8 cellular contexts compared by ENCODE assay signal in the genomic region with DNA sequence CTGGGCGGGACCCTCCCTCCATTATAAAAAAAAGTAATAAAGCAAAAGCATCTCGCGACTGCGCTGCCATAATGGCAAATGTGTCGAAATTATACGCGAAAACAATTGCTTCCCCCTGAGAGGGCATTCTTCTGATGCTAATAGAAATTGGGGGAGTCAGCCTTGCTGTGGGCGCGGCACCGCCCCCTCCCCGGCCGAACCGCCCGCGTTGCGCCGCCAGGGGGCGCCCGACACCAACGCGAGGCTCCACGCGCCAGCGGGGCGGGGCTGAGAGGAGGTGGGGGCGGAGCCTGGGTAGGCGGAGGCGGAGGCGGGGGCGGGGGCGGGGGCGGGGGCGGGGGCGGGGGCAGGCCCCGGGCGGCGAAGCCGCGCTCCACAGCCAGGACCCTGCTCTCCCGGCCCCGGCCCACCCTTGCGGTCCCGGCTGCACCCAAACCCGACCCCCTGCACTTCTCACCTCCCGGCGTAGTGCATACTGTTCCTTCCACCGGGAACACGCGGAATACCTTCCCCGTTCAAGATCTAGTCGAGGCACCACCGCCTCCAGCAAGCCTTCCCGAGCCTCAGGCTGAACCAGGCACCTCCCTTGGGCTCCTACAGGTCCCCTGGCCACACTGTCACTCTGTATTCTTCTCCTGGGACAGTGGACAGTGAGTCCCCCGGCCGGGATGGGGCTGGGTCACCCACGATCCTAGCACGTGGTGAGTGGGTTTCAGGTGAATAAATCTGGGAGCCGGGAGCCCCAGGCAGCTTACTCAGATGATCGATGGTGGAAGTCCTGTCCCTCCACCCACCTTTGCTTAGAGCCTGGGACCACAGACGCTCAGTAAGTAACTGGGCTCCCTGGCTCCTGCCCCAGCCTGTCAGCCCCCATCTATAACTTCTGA. TPM values are rescaled to one million over a fixed set of nuclear protein-coding genes. Genes with fewer than 3 reads are reported as not detected.
DNase-seq lines count a peak whose midpoint lies in the region; ATAC-seq and TF ChIP-seq lines count a peak whose summit lies in the region.

No MANE protein-coding gene starts in this region.

- WGBS in esophagus squamous epithelium, 2 donors, result 2 to 10% methylated on average over 4 to 29 of the region's 60 CpGs

- H3K36me3 ChIP-seq in esophagus squamous epithelium (no peaks in the 10 kb centered on the region), muscle layer of colon (ENCODE audit: insufficient read depth, low read length) (no peaks in the 10 kb centered on the region)

- no peaks in the 10 kb centered on the region for H3K9me3 ChIP-seq in esophagus squamous epithelium
- no peaks in the 10 kb centered on the region for H3K9me3 ChIP-seq in muscle layer of colon (ENCODE audit: low read length)

- TF ChIP-seq CTCF in GM10266 (IDR thresholded peaks at IDR 0.05; ENCODE audit: control insufficient read depth, insufficient read depth, low read depth, missing control alignments) (peak; percentile 99), esophagus squamous epithelium (IDR thresholded peaks at IDR 0.05) (peak; percentile 70 to 99 (median 96))

- no peaks in the 10 kb centered on the region for H3K9me3 Mint-ChIP-seq in activated T-cell treated with anti-CD3 and anti-CD28 coated beads, Interleukin-2, amount 50 U/mL, for 4 hours

- H3K4me3 ChIP-seq in esophagus squamous epithelium, result peak overlapping the region; percentile 38 to 64 (median 58)
- H3K4me3 ChIP-seq in muscle layer of colon (ENCODE audit: low read depth in 1 of 2, low read length in 2 of 2), result peak overlapping the region; percentile 34 to 82

- DNase-seq in GM10266 (ENCODE audit: extremely low spot score) (peak; percentile 92), OCI-M1 (lab: John Stamatoyannopoulos, UW) (peak; percentile 79), esophagus squamous epithelium (lab: John Stamatoyannopoulos, UW) (no peak)
- DNase-seq in activated T-cell treated with anti-CD3 and anti-CD28 coated beads, Interleukin-2, amount 50 U/mL, for 4 hours, result peak; percentile 90
- DNase-seq in stimulated activated CD8-positive, alpha-beta memory T cell treated with anti-CD3 and anti-CD28 coated beads, Interleukin-4, amount 100 ng/mL, for 48 hours, result peak; percentile 90

- no peaks in the 10 kb centered on the region for H3K36me3 Mint-ChIP-seq in activated T-cell treated with anti-CD3 and anti-CD28 coated beads, Interleukin-2, amount 50 U/mL, for 4 hours (ENCODE audit: insufficient read depth)

- peak overlapping the region; percentile 35 to 84 (median 70) for H3K27ac ChIP-seq in esophagus squamous epithelium
- peak overlapping the region; percentile 21 for H3K27ac ChIP-seq in muscle layer of colon (ENCODE audit: low read depth, low read length)

- ATAC-seq in HG03135 (IDR thresholded peaks at IDR 0.05; ENCODE audit: unreplicated experiment) (peak; percentile 46), GM19455 (IDR thresholded peaks at IDR 0.05; ENCODE audit: unreplicated experiment) (no peak)
- ATAC-seq in activated T-cell treated with anti-CD3 and anti-CD28 coated beads, Interleukin-2, amount 50 U/mL, for 4 hours, result peak; percentile 90 to 95

- peaks cover 5% of the 10 kb centered on the region for H3K27me3 Mint-ChIP-seq in activated T-cell treated with anti-CD3 and anti-CD28 coated beads, Interleukin-2, amount 50 U/mL, for 4 hours (ENCODE audit: low read depth)

- peak overlapping the region; percentile 77 for H3K4me3 Mint-ChIP-seq in activated T-cell treated with anti-CD3 and anti-CD28 coated beads, Interleukin-2, amount 50 U/mL, for 4 hours

- H3K27me3 ChIP-seq in esophagus squamous epithelium (no peaks in the 10 kb centered on the region), muscle layer of colon (ENCODE audit: control insufficient read depth in 1 of 2, insufficient read depth in 2 of 2, low read length in 2 of 2) (no peaks in the 10 kb centered on the region)

- intact Hi-C loops in esophagus squamous epithelium (cut with DNase I), result no loop called here

- TF ChIP-seq POLR2A in esophagus squamous epithelium (IDR thresholded peaks at IDR 0.05), result no peak

- no peak overlapping the region for H3K9ac ChIP-seq in muscle layer of colon (ENCODE audit: low read length)

- H3K4me1 Mint-ChIP-seq in activated T-cell treated with anti-CD3 and anti-CD28 coated beads, Interleukin-2, amount 50 U/mL, for 4 hours (ENCODE audit: low read depth), result peaks cover 11% of the 10 kb centered on the region

- H3K4me1 ChIP-seq in esophagus squamous epithelium, result peaks cover 11 to 53% (median 20%) of the 10 kb centered on the region in 3 donors
- H3K4me1 ChIP-seq in muscle layer of colon (ENCODE audit: insufficient read depth, low read length), result peaks cover 13% of the 10 kb centered on the region

RNA-seq across cellular contexts. Expression of a gene that starts 15.5 kb away (rescaled TPM):
- not detected for total RNA-seq in activated T-cell treated with anti-CD3 and anti-CD28 coated beads, Interleukin-2, amount 50 U/mL, for 4 hours
- total RNA-seq in esophagus squamous epithelium, result not detected

RNA-seq across cellular contexts. Expression of a gene that starts 28.5 kb away (rescaled TPM):
- total RNA-seq in activated T-cell treated with anti-CD3 and anti-CD28 coated beads, Interleukin-2, amount 50 U/mL, for 4 hours, result 10 to 100 TPM; 46.8 to 52.6 (median 48.8) TPM
- 10 to 100 TPM; 33.1 to 40.2 (median 38.1) TPM for total RNA-seq in esophagus squamous epithelium

RNA-seq across cellular contexts. Expression of a gene that starts 40.5 kb away (rescaled TPM):
- total RNA-seq in activated T-cell treated with anti-CD3 and anti-CD28 coated beads, Interleukin-2, amount 50 U/mL, for 4 hours, result 10 to 100 TPM; 23.4 to 60.3 (median 27.5) TPM
- total RNA-seq in esophagus squamous epithelium, result 10 to 100 TPM; 12.5 to 95.4 (median 18.8) TPM
